ENCODE assay signal across 21 cellular contexts in genomic region chr1:69711159-69711930, GRCh38.
DNase-seq lines count a peak whose midpoint lies in the region; ATAC-seq and TF ChIP-seq lines count a peak whose summit lies in the region.
"Had no signal": no experiment of that assay in that cellular context is flagged by ENCODE, and none has a peak within 500 bp of the region (broad histone marks: within the 10 kb centered on the region; RNA-seq: fewer than 3 reads in every experiment).

No MANE protein-coding gene starts in this region.

- ATAC-seq in stimulated activated memory B cell treated with anti-CD40 and anti-IgM and Interleukin-4, amounts not matched to agents 10 μg/mL and 1 μg/mL and 100 μg/mL, for 72 hours: no peak
- ATAC-seq: K562 had no signal

- peak overlapping the region; percentile 7 for H3K27ac Mint-ChIP-seq in osteocyte (ENCODE audit: unreplicated experiment)
- H3K27ac Mint-ChIP-seq in stimulated activated memory B cell treated with anti-CD40 and anti-IgM and Interleukin-4, amounts not matched to agents 10 μg/mL and 1 μg/mL and 100 μg/mL, for 72 hours: no peak overlapping the region
- H3K27ac Mint-ChIP-seq: CD4-positive, CD25-positive, alpha-beta regulatory T cell had no signal

- peak; percentile 27 for DNase-seq in NCI-H1436 (lab: John Stamatoyannopoulos, UW)
- DNase-seq in NCI-H1436 treated with DMSO at 0.1 percent for 48 hours (lab: John Stamatoyannopoulos, UW): no peak
- DNase-seq in fibroblast of gingiva (ENCODE audit: low read depth): peak; percentile 20
- DNase-seq in left ventricle myocardium inferior: no peak
- no peak for DNase-seq in osteocyte (ENCODE audit: extremely low spot score, unreplicated experiment)
- DNase-seq in OCI-M1 (lab: John Stamatoyannopoulos, UW): no peak
- no peak for DNase-seq in HuH-7.5 (ENCODE audit: low spot score)
- DNase-seq: 8988T; BE2C; CD4-positive, CD25-positive, alpha-beta regulatory T cell; COR-L47; GF-D8; MV-4-11; NCI-H1930; NCI-H2171 treated with DMSO at 0.1 percent for 48 hours; NCI-H446; NCI-H526 treated with DMSO at 0.1 percent for 48 hours; SHP77 had no signal

- H3K9me3 Mint-ChIP-seq in osteocyte (ENCODE audit: unreplicated experiment): no peaks in the 10 kb centered on the region
- H3K9me3 Mint-ChIP-seq in stimulated activated memory B cell treated with anti-CD40 and anti-IgM and Interleukin-4, amounts not matched to agents 10 μg/mL and 1 μg/mL and 100 μg/mL, for 72 hours: no peaks in the 10 kb centered on the region

- H3K4me3 ChIP-seq in left ventricle myocardium inferior: no peak overlapping the region
- H3K4me3 ChIP-seq: K562, SK-N-MC had no signal

- no peaks in the 10 kb centered on the region for H3K9me3 ChIP-seq in left ventricle myocardium inferior (replicated peaks)
- H3K9me3 ChIP-seq: BE2C had no signal

- intact Hi-C loops in left ventricle myocardium inferior (cut with micrococcal nuclease): no loop called here

- H3K4me1 ChIP-seq in left ventricle myocardium inferior: peaks cover 22% of the 10 kb centered on the region
- H3K4me1 ChIP-seq: BE2C had no signal

- no peaks in the 10 kb centered on the region for H3K36me3 ChIP-seq in left ventricle myocardium inferior
- H3K36me3 ChIP-seq: BE2C had no signal

- H3K4me3 Mint-ChIP-seq in osteocyte (ENCODE audit: unreplicated experiment): no peak overlapping the region
- H3K4me3 Mint-ChIP-seq in stimulated activated memory B cell treated with anti-CD40 and anti-IgM and Interleukin-4, amounts not matched to agents 10 μg/mL and 1 μg/mL and 100 μg/mL, for 72 hours: no peak overlapping the region
- H3K4me3 Mint-ChIP-seq: CD4-positive, CD25-positive, alpha-beta regulatory T cell had no signal

- no peaks in the 10 kb centered on the region for H3K36me3 Mint-ChIP-seq in osteocyte (ENCODE audit: unreplicated experiment)
- no peaks in the 10 kb centered on the region for H3K36me3 Mint-ChIP-seq in stimulated activated memory B cell treated with anti-CD40 and anti-IgM and Interleukin-4, amounts not matched to agents 10 μg/mL and 1 μg/mL and 100 μg/mL, for 72 hours
- H3K36me3 Mint-ChIP-seq: CD4-positive, CD25-positive, alpha-beta regulatory T cell had no signal

- peaks cover 9% of the 10 kb centered on the region for H3K4me1 Mint-ChIP-seq in osteocyte (ENCODE audit: unreplicated experiment)
- no peaks in the 10 kb centered on the region for H3K4me1 Mint-ChIP-seq in stimulated activated memory B cell treated with anti-CD40 and anti-IgM and Interleukin-4, amounts not matched to agents 10 μg/mL and 1 μg/mL and 100 μg/mL, for 72 hours
- H3K4me1 Mint-ChIP-seq: CD4-positive, CD25-positive, alpha-beta regulatory T cell had no signal

- H3K27ac ChIP-seq in left ventricle myocardium inferior (replicated peaks): peak overlapping the region; percentile 66
- H3K27ac ChIP-seq: SK-N-MC had no signal

- H3K27me3 ChIP-seq in left ventricle myocardium inferior (ENCODE audit: low read depth): no peaks in the 10 kb centered on the region
- H3K27me3 ChIP-seq: BE2C had no signal

- no peak for TF ChIP-seq CTCF in left ventricle myocardium inferior (IDR thresholded peaks at IDR 0.05; ENCODE audit: borderline replicate concordance)
- no peak for TF ChIP-seq CTCF in osteocyte (IDR thresholded peaks at IDR 0.05)

- H3K27me3 Mint-ChIP-seq in osteocyte (ENCODE audit: unreplicated experiment): no peaks in the 10 kb centered on the region
- no peaks in the 10 kb centered on the region for H3K27me3 Mint-ChIP-seq in stimulated activated memory B cell treated with anti-CD40 and anti-IgM and Interleukin-4, amounts not matched to agents 10 μg/mL and 1 μg/mL and 100 μg/mL, for 72 hours
- H3K27me3 Mint-ChIP-seq: CD4-positive, CD25-positive, alpha-beta regulatory T cell had no signal

Comparison
In these comparisons a context has a peak if more than half of its experiments do, and no peak if none do; other contexts are left out.
1. DNase-seq: peak in NCI-H1436 (single experiment) and fibroblast of gingiva (single experiment); none in NCI-H1436 treated with DMSO at 0.1 percent for 48 hours (single experiment), left ventricle myocardium inferior (single experiment), osteocyte (single experiment), OCI-M1 (single experiment) and HuH-7.5 (single experiment).